Comparison of ENCODE assay signal across 10 cellular contexts in the genomic region with DNA sequence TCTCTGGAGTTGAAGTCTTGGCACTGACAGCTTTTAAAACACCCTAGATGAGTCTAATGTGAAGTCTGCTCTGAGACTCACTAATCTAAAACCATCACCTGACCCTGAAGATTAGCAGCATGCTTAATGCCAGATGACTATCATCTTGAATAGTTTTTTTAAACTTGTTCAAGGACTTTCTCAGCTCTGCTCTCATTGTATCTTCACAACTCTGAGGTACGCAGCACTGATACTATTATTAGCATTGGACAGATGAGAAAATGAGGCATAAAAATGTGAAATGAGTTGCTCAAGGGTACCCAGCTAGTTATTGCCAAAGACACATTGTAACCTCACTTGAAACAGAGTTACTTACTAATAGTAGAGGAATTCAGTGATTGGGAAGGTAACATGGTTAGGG. TPM values are rescaled to one million over a fixed set of nuclear protein-coding genes. Genes with fewer than 3 reads are reported as not detected.
A peak's percentile ranks its signal among the peaks of the same experiment; 100 is the strongest.
DNase-seq lines count a peak whose midpoint lies in the region; ATAC-seq and TF ChIP-seq lines count a peak whose summit lies in the region.
"Had no signal": no experiment of that assay in that cellular context is flagged by ENCODE, and none has a peak within 500 bp of the region (broad histone marks: within the 10 kb centered on the region; RNA-seq: fewer than 3 reads in every experiment).

No MANE protein-coding gene starts in this region.

- no peak for TF ChIP-seq EP300 in gastroesophageal sphincter (IDR thresholded peaks at IDR 0.05)

- DNase-seq in cardiac muscle cell (ENCODE audit: low read depth in 1 of 2, low spot score in 1 of 2) (no peak), left ventricle myocardium superior (no peak), SK-N-MC (ENCODE audit: low read depth, low spot score) (no peak), GOT3 (lab: John Stamatoyannopoulos, UW) (no peak), prostate gland (ENCODE audit: low spot score) (no peak), NCI-H187 treated with DMSO at 0.1 percent for 48 hours (lab: John Stamatoyannopoulos, UW) (no peak)
- DNase-seq: MV-4-11 had no signal

- intact Hi-C loops in left ventricle myocardium superior (cut with micrococcal nuclease) (loop anchor here (10.0 kb wide), 1 partner anchor 59 kb away; no protein-coding TSS in a partner anchor), prostate gland (cut with DNase I) (loop anchor here (10.0 kb wide), 1 partner anchor 401 kb away; no protein-coding TSS in a partner anchor)

- no peak overlapping the region for H3K4me3 ChIP-seq in cardiac muscle cell
- H3K4me3 ChIP-seq in SK-N-MC, result 0 out of 2 replicates have a peak overlapping the region, but pooled peaks have one; percentile 27
- peak overlapping the region in 1 of 2 donors; percentile 5 for H3K4me3 ChIP-seq in gastroesophageal sphincter
- H3K4me3 ChIP-seq in stomach smooth muscle (ENCODE audit: low read length in 2 of 2), result peak overlapping the region; percentile 1 to 49
- no peak overlapping the region for H3K4me3 ChIP-seq in prostate gland
- H3K4me3 ChIP-seq: skin epidermis had no signal

- no peak for TF ChIP-seq CTCF in cardiac muscle cell (IDR thresholded peaks at IDR 0.05; ENCODE audit: low read depth, low read length)
- TF ChIP-seq CTCF in gastroesophageal sphincter (IDR thresholded peaks at IDR 0.05), result no peak
- no peak for TF ChIP-seq CTCF in prostate gland (IDR thresholded peaks at IDR 0.05)

- ATAC-seq in left ventricle myocardium superior (no peak), gastroesophageal sphincter (no peak)

- H3K9me3 ChIP-seq in cardiac muscle cell (ENCODE audit: low read depth) (no peaks in the 10 kb centered on the region), SK-N-MC (ENCODE audit: low read depth, low read length) (no peaks in the 10 kb centered on the region), gastroesophageal sphincter (no peaks in the 10 kb centered on the region), stomach smooth muscle (ENCODE audit: control insufficient read depth in 2 of 2, low read length in 2 of 2) (no peaks in the 10 kb centered on the region), prostate gland (no peaks in the 10 kb centered on the region)

- H3K36me3 ChIP-seq in cardiac muscle cell (no peaks in the 10 kb centered on the region), SK-N-MC (ENCODE audit: insufficient read depth, low read length) (peaks cover 20% of the 10 kb centered on the region), gastroesophageal sphincter (no peaks in the 10 kb centered on the region), stomach smooth muscle (ENCODE audit: control insufficient read depth in 2 of 2, insufficient read depth in 2 of 2, low read length in 2 of 2) (no peaks in the 10 kb centered on the region), prostate gland (no peaks in the 10 kb centered on the region)

- 40 to 58% methylated on average over 1 of the region's 1 CpG for WGBS in gastroesophageal sphincter (ENCODE audit: low coverage in 1 of 2), 2 donors
- 45% methylated on average over 1 of the region's 1 CpG for WGBS in prostate gland

- no peak overlapping the region for H3K9ac ChIP-seq in SK-N-MC (ENCODE audit: insufficient read length)
- no peak overlapping the region for H3K9ac ChIP-seq in stomach smooth muscle (ENCODE audit: low read length in 2 of 2)

- H3K4me1 ChIP-seq in cardiac muscle cell (ENCODE audit: low read depth) (peaks cover 65% of the 10 kb centered on the region), gastroesophageal sphincter (peaks cover 8 to 76% (median 15%) of the 10 kb centered on the region in 3 donors), stomach smooth muscle (ENCODE audit: control insufficient read depth, insufficient read depth, low read length) (peaks cover 44% of the 10 kb centered on the region), prostate gland (replicated peaks) (no peaks in the 10 kb centered on the region)

- H3K27me3 ChIP-seq in cardiac muscle cell, result no peaks in the 10 kb centered on the region
- H3K27me3 ChIP-seq in gastroesophageal sphincter, result peaks cover under 1% of the 10 kb centered on the region
- no peaks in the 10 kb centered on the region for H3K27me3 ChIP-seq in stomach smooth muscle (ENCODE audit: control insufficient read depth in 1 of 2, insufficient read depth in 2 of 2, low read length in 2 of 2)
- H3K27me3 ChIP-seq in prostate gland (replicated peaks; ENCODE audit: insufficient read depth), result no peaks in the 10 kb centered on the region

- TF ChIP-seq POLR2A in gastroesophageal sphincter (IDR thresholded peaks at IDR 0.05), result no peak
- no peak for TF ChIP-seq POLR2A in prostate gland (IDR thresholded peaks at IDR 0.05)

- H3K27ac ChIP-seq in cardiac muscle cell (peak overlapping the region; percentile 98), SK-N-MC (0 out of 2 replicates have a peak overlapping the region, but pooled peaks have one; percentile 15), gastroesophageal sphincter (peak overlapping the region; percentile 44 to 91 (median 82)), stomach smooth muscle (ENCODE audit: low read length) (no peak overlapping the region), prostate gland (no peak overlapping the region)

RNA-seq across cellular contexts. Expression of a gene that starts 4.8 kb away (rescaled TPM):
- total RNA-seq in cardiac muscle cell (50.8 and 59.6 TPM in 2 replicates), left ventricle myocardium superior (161 TPM), gastroesophageal sphincter (100 to 1,000 TPM; 175 to 273 (median 195) TPM), prostate gland (10 to 100 TPM; 24.1 to 45.1 TPM)
- 54.3 and 62.2 TPM in 2 replicates for polyA plus RNA-seq in cardiac muscle cell

Comparison
In these comparisons a context has a peak if more than half of its experiments do, and no peak if none do; other contexts are left out.
1. H3K27ac ChIP-seq: peak in cardiac muscle cell (single experiment), SK-N-MC (single experiment) and gastroesophageal sphincter (4 of 4); none in stomach smooth muscle (single experiment) and prostate gland (0 of 2).
2. H3K4me3 ChIP-seq: peak in SK-N-MC (single experiment) and stomach smooth muscle (2 of 2); none in cardiac muscle cell (single experiment) and prostate gland (0 of 2).